16 cellular contexts compared by ENCODE assay signal in genomic region chr1:86750530-86750929, GRCh38.
"Had no signal": no experiment of that assay in that cellular context is flagged by ENCODE, and none has a peak within 500 bp of the region (broad histone marks: within the 10 kb centered on the region; RNA-seq: fewer than 3 reads in every experiment).

No MANE protein-coding gene starts in this region.

- H3K4me1 Mint-ChIP-seq: T-cell had no signal

- DNase-seq: activated CD4-positive, alpha-beta T cell treated with anti-CD3 and anti-CD28 coated beads, Interleukin-2, amount 50 U/mL, for 1 hour; activated naive CD4-positive, alpha-beta T cell; dermis blood vessel endothelial cell; head of caudate nucleus; mesenchymal stem cell; nucleus accumbens; posterior cingulate gyrus; stimulated activated CD4-positive, alpha-beta T cell treated with anti-CD3 and anti-CD28 coated beads, Interleukin-4, amount 100 ng/mL, for 4 hours; stimulated activated CD8-positive, alpha-beta memory T cell treated with anti-CD3 and anti-CD28 coated beads, Interleukin-4, amount 100 ng/mL, for 48 hours; stomach; T-cell; T1000; testis; upper lobe of left lung had no signal

- H3K27ac Mint-ChIP-seq: activated T-helper 1 cell treated with anti-CD3 and anti-CD28 coated beads, Interleukin-12 subunit alpha, Interleukin-12 subunit beta, Interleukin-2, Interleukin-4 antibody, amounts not matched to agents 30 ng/mL and 10 ng/mL and 1 ng/mL, durations not matched to agents 14 hours and 24 hours and 36 hours had no signal

- H3K4me3 Mint-ChIP-seq: activated T-helper 1 cell treated with anti-CD3 and anti-CD28 coated beads, Interleukin-12 subunit alpha, Interleukin-12 subunit beta, Interleukin-2, Interleukin-4 antibody, amounts not matched to agents 30 ng/mL and 10 ng/mL and 1 ng/mL, durations not matched to agents 14 hours and 24 hours and 36 hours; natural killer cell treated with Interleukin-12 subunit alpha and Interleukin-12 subunit beta and Interleukin-15 and Interleukin-18, amount 100 ng/mL, for 72 hours; T-cell had no signal

- ATAC-seq: T-cell had no signal

- H3K9me3 Mint-ChIP-seq: activated T-helper 1 cell treated with anti-CD3 and anti-CD28 coated beads, Interleukin-12 subunit alpha, Interleukin-12 subunit beta, Interleukin-2, Interleukin-4 antibody, amounts not matched to agents 30 ng/mL and 10 ng/mL and 1 ng/mL, durations not matched to agents 14 hours and 24 hours and 36 hours; natural killer cell treated with Interleukin-12 subunit alpha and Interleukin-12 subunit beta and Interleukin-15 and Interleukin-18, amount 100 ng/mL, for 72 hours; T-cell had no signal
